In genomic region chr2:2706306-2706705, GRCh38 we compare ENCODE assay signal across 27 cellular contexts.
"Had no signal": no experiment of that assay in that cellular context is flagged by ENCODE, and none has a peak within 500 bp of the region (broad histone marks: within the 10 kb centered on the region; RNA-seq: fewer than 3 reads in every experiment).

No MANE protein-coding gene starts in this region.

- H3K4me1 ChIP-seq: ascending aorta, breast epithelium, esophagus muscularis mucosa, left ventricle myocardium inferior, thyroid gland had no signal

- H3K4me3 ChIP-seq: ascending aorta, breast epithelium, esophagus muscularis mucosa, heart right ventricle, left ventricle myocardium inferior, mucosa of descending colon, smooth muscle cell, thyroid gland had no signal

- H3K9me3 ChIP-seq: ascending aorta, breast epithelium, esophagus muscularis mucosa, heart right ventricle, left ventricle myocardium inferior, mucosa of descending colon, thyroid gland had no signal

- ATAC-seq: activated CD4-positive, CD25-positive, alpha-beta regulatory T cell treated with anti-CD3 and anti-CD28 coated beads, Interleukin-2, amount 50 U/mL, for 24 hours; heart right ventricle; mucosa of descending colon; sciatic nerve; stimulated activated effector memory CD8-positive, alpha-beta T cell treated with anti-CD3 and anti-CD28 coated beads, Interleukin-12 subunit alpha, Interleukin-12 subunit beta, amount 100 ng/mL, for 72 hours had no signal

- H3K79me2 ChIP-seq: parathyroid adenoma had no signal

- DNase-seq: activated CD4-positive, alpha-beta T cell treated with anti-CD3 and anti-CD28 coated beads, Interleukin-2, amount 10 ng/mL, durations not matched to agents 7 days and 5 days; activated CD8-positive, alpha-beta memory T cell treated with anti-CD3 and anti-CD28 coated beads for 24 hours; activated CD8-positive, alpha-beta memory T cell treated with anti-CD3 and anti-CD28 coated beads, Interleukin-2, amount 50 U/mL, for 48 hours; activated effector memory CD4-positive, alpha-beta T cell treated with anti-CD3 and anti-CD28 coated beads, Interleukin-2, amount 50 U/mL, for 16 hours; activated naive CD4-positive, alpha-beta T cell treated with anti-CD3 and anti-CD28 coated beads, Interleukin-2, amount 50 U/mL, for 16 hours; activated T-cell treated with anti-CD3 and anti-CD28 coated beads, Interleukin-2, amount 50 U/mL, for 48 hours; cerebellar nuclear complex; effector CD8-positive, alpha-beta T cell; heart right ventricle; immature natural killer cell; kidney glomerular epithelial cell; left ventricle myocardium inferior; mucosa of descending colon; naive B cell; stimulated activated CD4-positive, alpha-beta T cell treated with anti-CD3 and anti-CD28 coated beads, Interleukin-4, amount 100 ng/mL, for 24 hours; T-helper 1 cell; T-helper 9 cell; thyroid gland had no signal

- H3K36me3 ChIP-seq: ascending aorta, breast epithelium, esophagus muscularis mucosa, heart right ventricle, left ventricle myocardium inferior, thyroid gland had no signal

- H3K9ac ChIP-seq: parathyroid adenoma had no signal

- H3K27ac ChIP-seq: ascending aorta, breast epithelium, esophagus muscularis mucosa, left ventricle myocardium inferior, parathyroid adenoma, thyroid gland had no signal

- FAIRE-seq: endothelial cell of umbilical vein had no signal

- H3K27me3 ChIP-seq: ascending aorta, esophagus muscularis mucosa, thyroid gland had no signal

- H2AFZ ChIP-seq: parathyroid adenoma had no signal

- H3K4me2 ChIP-seq: smooth muscle cell had no signal
